Comparison of ENCODE assay signal across 8 cellular contexts in genomic region chr17:61416540-61417363, GRCh38. TPM values are rescaled to one million over a fixed set of nuclear protein-coding genes. Genes with fewer than 3 reads are reported as not detected.
DNase-seq lines count a peak whose midpoint lies in the region; ATAC-seq and TF ChIP-seq lines count a peak whose summit lies in the region.

No MANE protein-coding gene starts in this region.

- peaks cover 0 to 72% of the 10 kb centered on the region in 2 donors for H3K27me3 ChIP-seq in left lung

- POLR2A ChIA-PET in HEK293 (lab: Yijun Ruan, JAX) = interaction anchor here (0.8 to 1.4 kb wide), 2 partner anchors 17 to 77 kb away, joined by 3 read pairs; partner anchors contain the start of gene TBX2

- H3K4me3 ChIP-seq in HEK293 (ENCODE audit: low read depth, low read length) (no peak overlapping the region; the same call in 1 of the 2 replicates), left lung (no peak overlapping the region)

- H3K27ac ChIP-seq in HEK293 (ENCODE audit: extremely low read depth, low read depth, low read length) = no peak overlapping the region; the same call in 1 of the 2 replicates
- H3K27ac ChIP-seq in left lung = peak overlapping the region; percentile 68 to 95

- CTCF ChIA-PET in HEK293 (lab: Yijun Ruan, JAX) = interaction anchor here (0.5 to 5.1 kb wide), 30 partner anchors 10 to 773 kb away, joined by 3 to 38 read pairs (median 4); no protein-coding TSS in a partner anchor

- H3K9me3 ChIP-seq in HEK293 (ENCODE audit: control insufficient read depth, insufficient read depth, low read depth, low read length) (no peaks in the 10 kb centered on the region), left lung (no peaks in the 10 kb centered on the region)

- H3K4me1 ChIP-seq in HEK293 (ENCODE audit: control insufficient read depth, insufficient read depth, low read length) = peaks cover 4% of the 10 kb centered on the region
- H3K4me1 ChIP-seq in left lung = peaks cover 3 to 49% of the 10 kb centered on the region in 2 donors

- TF ChIP-seq CTCF in HEK293 (tag by site-specific recombination; IDR thresholded peaks at IDR 0.05) (peak; percentile 88), left lung (IDR thresholded peaks at IDR 0.05) (peak; percentile 95 to 96)

- H3K36me3 ChIP-seq in HEK293 (ENCODE audit: control insufficient read depth in 2 of 2, insufficient read depth in 1 of 2, low read length in 2 of 2) (no peaks in the 10 kb centered on the region), left lung (no peaks in the 10 kb centered on the region)

- intact Hi-C loops in left lung (cut with DNase I) = loop anchor here in 1 of 2 donors (5.0 to 10.0 kb wide), 2 partner anchors 136 to 418 kb away; no protein-coding TSS in a partner anchor

- DNase-seq in COR-L47 (lab: John Stamatoyannopoulos, UW) (peak; percentile 11), NCI-H2227 treated with DMSO at 0.1 percent for 48 hours (lab: John Stamatoyannopoulos, UW) (peak; percentile 68), dermis microvascular lymphatic vessel endothelial cell (ENCODE audit: low read depth in 2 of 2) (peak; percentile 69 to 81), left lung (peak; percentile 88 to 90)
- DNase-seq in activated CD4-positive, CD25-positive, alpha-beta regulatory T cell (lab: John Stamatoyannopoulos, UW) = peak in 3 of 4 experiments; percentile 31 to 42 (median 31)
- DNase-seq in stimulated activated CD4-positive, alpha-beta T cell treated with anti-CD3 and anti-CD28 coated beads, Interleukin-2, amount 100 ng/mL, for 48 hours = peak; percentile 66 to 67

- ATAC-seq in left lung (peak; percentile 73), HG03045 (IDR thresholded peaks at IDR 0.05; ENCODE audit: unreplicated experiment) (no peak)

TF ChIP-seq in HEK293, 187 proteins besides CTCF, POLR2A, EP300 and RAD21 (continues in another document):
- TF ChIP-seq HOXC10 (CRISPR knock-in tag; IDR thresholded peaks at IDR 0.05) (no peak), SALL2 (tag by site-specific recombination; IDR thresholded peaks at IDR 0.05; ENCODE audit: borderline replicate concordance) (no peak), ZNF362 (tag by site-specific recombination; IDR thresholded peaks at IDR 0.05) (no peak), ELK4 (IDR thresholded peaks at IDR 0.05; ENCODE audit: borderline replicate concordance, low read depth, low read length) (no peak), ZNF19 (tag by site-specific recombination; IDR thresholded peaks at IDR 0.05; ENCODE audit: low read depth) (no peak), BCL11A (tag by site-specific recombination; IDR thresholded peaks at IDR 0.05; ENCODE audit: low read depth) (0 out of 2 replicates have a peak, but pooled peaks have one; percentile 78), ZNF26 (tag by site-specific recombination; IDR thresholded peaks at IDR 0.05) (no peak), ZNF513 (tag by site-specific recombination; IDR thresholded peaks at IDR 0.05) (no peak), SP2 (tag by site-specific recombination; IDR thresholded peaks at IDR 0.05) (0 out of 2 replicates have a peak, but pooled peaks have one; percentile 13), SP3 (tag by site-specific recombination; IDR thresholded peaks at IDR 0.05) (peak; percentile 38), ZBTB17 (tag by site-specific recombination; IDR thresholded peaks at IDR 0.05) (no peak), SP7 (tag by site-specific recombination; IDR thresholded peaks at IDR 0.05) (peak; percentile 47), ZNF664 (tag by site-specific recombination; IDR thresholded peaks at IDR 0.05) (no peak), ZNF521 (tag by site-specific recombination; IDR thresholded peaks at IDR 0.05) (no peak), ZNF488 (tag by site-specific recombination; IDR thresholded peaks at IDR 0.05) (no peak), PRDM1 (tag by site-specific recombination; IDR thresholded peaks at IDR 0.05) (no peak), SCRT2 (tag by site-specific recombination; IDR thresholded peaks at IDR 0.05) (no peak), GLIS2 (tag by site-specific recombination; IDR thresholded peaks at IDR 0.05) (no peak), PRDM4 (tag by site-specific recombination; IDR thresholded peaks at IDR 0.05) (no peak), ZNF660 (tag by site-specific recombination; IDR thresholded peaks at IDR 0.05) (peak; percentile 65), ZNF501 (tag by site-specific recombination; IDR thresholded peaks at IDR 0.05) (0 out of 2 replicates have a peak, but pooled peaks have one; percentile 20), ZNF548 (tag by site-specific recombination; IDR thresholded peaks at IDR 0.05) (no peak)

RNA-seq across cellular contexts. Expression of gene TBX2, which starts 17.1 kb away (rescaled TPM):
- total RNA-seq in dermis microvascular lymphatic vessel endothelial cell (0.13 TPM in 1 of 2 replicates, not detected in the other), left lung (100 to 1,000 TPM; 104 to 119 TPM)

RNA-seq across cellular contexts. Expression of gene TBX4, which starts 35.5 kb away (rescaled TPM):
- total RNA-seq in dermis microvascular lymphatic vessel endothelial cell = not detected in 2 replicates
- total RNA-seq in left lung = 10 to 100 TPM; 21.2 to 29.3 TPM

Comparison
In these comparisons a context has a peak if more than half of its experiments do, and no peak if none do; other contexts are left out.
1. DNase-seq: peak in every context shown above with its lines; median percentile 89 in left lung; 75 in dermis microvascular lymphatic vessel endothelial cell; 68 in NCI-H2227 treated with DMSO at 0.1 percent for 48 hours; 66 in stimulated activated CD4-positive, alpha-beta T cell treated with anti-CD3 and anti-CD28 coated beads, Interleukin-2, amount 100 ng/mL, for 48 hours; 31 in activated CD4-positive, CD25-positive, alpha-beta regulatory T cell; 11 in COR-L47.
2. RNA of gene TBX2, which starts 17.1 kb away (total RNA-seq): 104 to 119 TPM in left lung; 0.13 TPM in dermis microvascular lymphatic vessel endothelial cell; every median in the first group is over 10 times any median in the second.
3. RNA of gene TBX4, which starts 35.5 kb away (total RNA-seq): 21.2 to 29.3 TPM in left lung; not detected in dermis microvascular lymphatic vessel endothelial cell; every median in the first group is over 10 times any median in the second.